22 cellular contexts compared by ENCODE assay signal in the genomic region with DNA sequence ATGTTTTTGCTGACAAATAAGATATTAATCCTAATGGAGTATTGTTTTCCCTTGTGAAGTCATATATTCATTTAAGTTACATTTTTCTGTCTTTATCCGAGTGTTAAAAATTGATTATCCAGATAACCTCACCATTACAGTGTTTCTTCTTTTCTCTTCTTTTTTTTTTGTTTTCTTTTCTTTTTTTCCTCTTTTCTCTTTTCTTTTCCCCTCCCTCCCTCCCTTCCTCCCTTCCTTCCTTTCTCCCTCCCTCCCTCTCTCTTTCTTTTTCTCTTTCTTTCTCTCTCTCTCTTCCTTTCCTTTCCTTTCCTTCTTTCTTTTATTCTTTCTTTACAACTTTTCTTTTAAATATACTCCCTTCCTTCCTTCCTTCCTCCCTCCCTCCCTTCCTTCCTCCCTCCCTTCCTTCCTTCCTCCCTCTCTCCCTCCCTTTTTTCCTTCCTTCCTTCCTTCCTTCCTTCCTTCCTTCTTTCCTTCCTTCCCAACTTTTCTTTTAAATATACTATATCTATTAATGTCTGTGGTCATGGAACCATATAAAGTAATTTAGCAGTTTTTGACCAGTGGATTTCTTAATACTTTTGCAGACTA. TPM values are rescaled to one million over a fixed set of nuclear protein-coding genes. Genes with fewer than 3 reads are reported as not detected.
DNase-seq lines count a peak whose midpoint lies in the region; ATAC-seq, FAIRE-seq and TF ChIP-seq lines count a peak whose summit lies in the region.
"Had no signal": no experiment of that assay in that cellular context is flagged by ENCODE, and none has a peak within 500 bp of the region (broad histone marks: within the 10 kb centered on the region; RNA-seq: fewer than 3 reads in every experiment).

No MANE protein-coding gene starts in this region.

- TF ChIP-seq POLR2A in K562 (conservative IDR thresholded peaks at IDR 0.05) (no peak), prostate gland (IDR thresholded peaks at IDR 0.05) (no peak)

- peaks cover 80% of the 10 kb centered on the region for H3K79me2 ChIP-seq in KMS-11 (ENCODE audit: insufficient read depth, low read depth)
- peaks cover 60% of the 10 kb centered on the region for H3K79me2 ChIP-seq in K562 (ENCODE audit: control insufficient read depth, insufficient read depth, low read length)

- CTCF ChIA-PET in CD4-positive, alpha-beta T cell (lab: Charles Lee): no interaction called here
- CTCF ChIA-PET in K562 (lab: Yijun Ruan, JAX; ENCODE audit: low intra/inter-chr PET ratio): no interaction called here

- peaks cover 35% of the 10 kb centered on the region for H3K4me1 Mint-ChIP-seq in CD4-positive, alpha-beta T cell (ENCODE audit: low read depth)
- H3K4me1 Mint-ChIP-seq in naive B cell: peaks cover 6 to 23% (median 15%) of the 10 kb centered on the region in 3 donors

- H3K4me3 Mint-ChIP-seq in CD4-positive, alpha-beta T cell: no peak overlapping the region
- H3K4me3 Mint-ChIP-seq in naive B cell: no peak overlapping the region
- H3K4me3 Mint-ChIP-seq: B cell; CD4-positive, CD25-positive, alpha-beta regulatory T cell; CD8-positive, alpha-beta memory T cell had no signal

- H4K20me1 ChIP-seq in KMS-11 (ENCODE audit: insufficient read depth) (no peaks in the 10 kb centered on the region), K562 (replicated peaks; ENCODE audit: control insufficient read depth, insufficient read depth, low read length) (no peaks in the 10 kb centered on the region)

- no TSS peak for BruUV-seq in K562 (replicated peaks; lab: Mats Ljungman, UMichigan)

- POLR2A ChIA-PET in CD4-positive, alpha-beta T cell (lab: Charles Lee): no interaction called here
- POLR2A ChIA-PET in K562 (lab: Yijun Ruan, JAX): no interaction called here

- in situ Hi-C loops in K562 (cut with MboI): no loop called here

- TF ChIP-seq RAD21 in K562 (CRISPR knock-in tag; conservative IDR thresholded peaks at IDR 0.05 in 1 of 2, IDR thresholded peaks at IDR 0.05 in 1 of 2): no peak

- no peak for TF ChIP-seq EP300 in K562 (IDR thresholded peaks at IDR 0.05; ENCODE audit: low read length)

- peaks cover 11% of the 10 kb centered on the region for H3K9me3 Mint-ChIP-seq in CD4-positive, alpha-beta T cell
- H3K9me3 Mint-ChIP-seq in naive B cell: peaks cover 0 to 6% (median 0%) of the 10 kb centered on the region in 7 donors

- H3K27me3 ChIP-seq in CD4-positive, alpha-beta T cell (ENCODE audit: control insufficient read depth, insufficient read depth, low read length): no peaks in the 10 kb centered on the region
- H3K27me3 ChIP-seq in KMS-11 (ENCODE audit: insufficient read depth, low read depth): no peaks in the 10 kb centered on the region
- no peaks in the 10 kb centered on the region for H3K27me3 ChIP-seq in K562 (ENCODE audit: control insufficient read depth in 2 of 2, insufficient read depth in 2 of 2, low read length in 2 of 2)
- no peaks in the 10 kb centered on the region for H3K27me3 ChIP-seq in prostate gland (replicated peaks; ENCODE audit: insufficient read depth)
- H3K27me3 ChIP-seq: BLaER1 had no signal

- H3K27ac Mint-ChIP-seq in CD4-positive, alpha-beta T cell: peak overlapping the region; percentile 12
- peak overlapping the region in 4 of 6 donors; percentile 75 to 89 (median 77) for H3K27ac Mint-ChIP-seq in naive B cell
- H3K27ac Mint-ChIP-seq: B cell had no signal

- H3K4me3 ChIP-seq in KMS-11 (IDR thresholded peaks at IDR 0.05; ENCODE audit: insufficient read depth, low read depth, low read length) (no peak overlapping the region), K562 (no peak overlapping the region), prostate gland (no peak overlapping the region)
- H3K4me3 ChIP-seq: BLaER1, GM12878, GM23248 had no signal

- H3K4me1 ChIP-seq in KMS-11 (ENCODE audit: low read depth, poor library complexity, severe bottlenecking): peaks cover 97% of the 10 kb centered on the region
- no peaks in the 10 kb centered on the region for H3K4me1 ChIP-seq in K562 (replicated peaks in 1 of 2; ENCODE audit: control insufficient read depth in 2 of 2, insufficient read depth in 2 of 2, low read length in 2 of 2)
- no peaks in the 10 kb centered on the region for H3K4me1 ChIP-seq in prostate gland (replicated peaks)

- TF ChIP-seq CTCF in CD4-positive, alpha-beta T cell (IDR thresholded peaks at IDR 0.05): no peak
- no peak for TF ChIP-seq CTCF in KMS-11 (conservative IDR thresholded peaks at IDR 0.05; ENCODE audit: low read depth, low read length)
- no peak for TF ChIP-seq CTCF in K562 (IDR thresholded peaks at IDR 0.05 in 2 of 3, conservative IDR thresholded peaks at IDR 0.05 in 1 of 3; ENCODE audit: insufficient read depth in 2 of 3, low read depth in 1 of 3, low read length in 3 of 3)
- TF ChIP-seq CTCF in prostate gland (IDR thresholded peaks at IDR 0.05): no peak

- 86% methylated on average over 1 of the region's 1 CpG for WGBS in K562 (ENCODE audit: insufficient coverage, low coverage, missing lambda C conversion rate)
- 91% methylated on average over 1 of the region's 1 CpG for WGBS in prostate gland

- H3K9me3 ChIP-seq in CD4-positive, alpha-beta T cell (ENCODE audit: control insufficient read depth, low read length): no peaks in the 10 kb centered on the region
- no peaks in the 10 kb centered on the region for H3K9me3 ChIP-seq in K562 (replicated peaks; ENCODE audit: control insufficient read depth, insufficient read depth, low read depth, low read length)
- H3K9me3 ChIP-seq in prostate gland: no peaks in the 10 kb centered on the region

- no peaks in the 10 kb centered on the region for H3K27me3 Mint-ChIP-seq in CD4-positive, alpha-beta T cell
- H3K27me3 Mint-ChIP-seq in naive B cell: no peaks in the 10 kb centered on the region
- H3K27me3 Mint-ChIP-seq: B cell; CD8-positive, alpha-beta memory T cell had no signal

- intact Hi-C loops in CD4-positive, alpha-beta T cell (cut with DNase I, micrococcal nuclease): no loop called here
- intact Hi-C loops in K562 (cut with micrococcal nuclease) (no loop called here), prostate gland (cut with DNase I) (no loop called here)

- H3K9ac ChIP-seq in KMS-11 (no peak overlapping the region), K562 (ENCODE audit: insufficient read depth in 1 of 2, low read depth in 2 of 2, low read length in 2 of 2) (no peak overlapping the region)
- H3K9ac ChIP-seq: BLaER1, GM23248 had no signal

- FAIRE-seq in K562 (lab: Jason Lieb, UNC): no peak
- FAIRE-seq: GM12878, H1 had no signal

- H3K27ac ChIP-seq in CD4-positive, alpha-beta T cell (ENCODE audit: low read depth, low read length): no peak overlapping the region
- peak overlapping the region; percentile 93 for H3K27ac ChIP-seq in KMS-11
- H3K27ac ChIP-seq in K562 (ENCODE audit: extremely low read depth, low read depth, low read length): no peak overlapping the region
- no peak overlapping the region for H3K27ac ChIP-seq in prostate gland
- H3K27ac ChIP-seq: BLaER1, C4-2B, GM23248 had no signal

- peaks cover 5% of the 10 kb centered on the region for H3K36me3 Mint-ChIP-seq in CD4-positive, alpha-beta T cell (ENCODE audit: low read depth)
- H3K36me3 Mint-ChIP-seq in naive B cell: no peaks in the 10 kb centered on the region
- H3K36me3 Mint-ChIP-seq: CD4-positive, CD25-positive, alpha-beta regulatory T cell; CD8-positive, alpha-beta memory T cell had no signal

- peak overlapping the region; percentile 85 for H3K4me2 ChIP-seq in KMS-11
- no peak overlapping the region for H3K4me2 ChIP-seq in K562 (ENCODE audit: insufficient read depth, low read length)
- H3K4me2 ChIP-seq: BLaER1 had no signal

- H2AFZ ChIP-seq in KMS-11 (ENCODE audit: low read depth) (no peak overlapping the region), K562 (ENCODE audit: low read depth, low read length) (no peak overlapping the region)
- H2AFZ ChIP-seq: GM23248 had no signal

- no peaks in the 10 kb centered on the region for H3K36me3 ChIP-seq in KMS-11 (ENCODE audit: insufficient read depth)
- no peaks in the 10 kb centered on the region for H3K36me3 ChIP-seq in K562 (ENCODE audit: control insufficient read depth, insufficient read depth, low read length)
- no peaks in the 10 kb centered on the region for H3K36me3 ChIP-seq in prostate gland

- no peak for DNase-seq in CD4-positive, alpha-beta T cell
- DNase-seq in K562 (ENCODE audit: extremely low read depth in 1 of 4, low spot score in 3 of 4) (no peak), naive B cell (no peak), NCI-H1092 treated with DMSO at 0.1 percent for 48 hours (lab: John Stamatoyannopoulos, UW) (no peak), prostate gland (ENCODE audit: low spot score) (no peak)
- DNase-seq in stimulated activated CD4-positive, alpha-beta T cell treated with anti-CD3 and anti-CD28 coated beads, Interleukin-4, amount 100 ng/mL, for 1 hour: no peak
- DNase-seq: CD4-positive, CD25-positive, alpha-beta regulatory T cell; CD8-positive, alpha-beta memory T cell; DMS 273 treated with DMSO at 0.1 percent for 48 hours; DMS79; EL; GDM1; GM23248; H7; HCEC 1CT had no signal

- ATAC-seq in CD4-positive, alpha-beta T cell (ENCODE audit: poor library complexity): no peak
- ATAC-seq in K562 (no peak), naive B cell (ENCODE audit: low read depth in 2 of 2) (no peak), GM21737 (IDR thresholded peaks at IDR 0.05; ENCODE audit: unreplicated experiment) (no peak)
- ATAC-seq: GM12878 had no signal

- H3K9me1 ChIP-seq in K562 (ENCODE audit: control insufficient read depth, insufficient read depth, low read length): no peaks in the 10 kb centered on the region

TF ChIP-seq in K562, 482 proteins besides CTCF, POLR2A, EP300 and RAD21 (continues in another document):
- TF ChIP-seq KDM2B (CRISPR knock-in tag; IDR thresholded peaks at IDR 0.05) (no peak), ZNF444 (CRISPR knock-in tag; IDR thresholded peaks at IDR 0.05) (no peak)

RNA-seq across cellular contexts. Expression of a gene that starts 40.9 kb away (rescaled TPM):
- total RNA-seq in CD4-positive, alpha-beta T cell: 10 to 100 TPM; 20.5 TPM
- total RNA-seq in K562 (2011; cell fraction: chromatin; rRNA removed; ENCODE audit: low replicate concordance): 18.2 and 24.0 TPM in 2 replicates
- total RNA-seq in K562 (2011; cell fraction: nucleolus; rRNA removed): 10.8 and 15.1 TPM in 2 replicates
- 16.6 and 32.3 TPM in 2 replicates for total RNA-seq in K562 (2011; cell fraction: nucleoplasm; rRNA removed)
- 58.2 and 81.2 TPM in 2 replicates for total RNA-seq in K562 (2014; rRNA removed)
- 70.4 and 81.0 TPM in 2 replicates for total RNA-seq in K562 (2014; rRNA removed; fragmentation: Illumina TruSeq; extraction: Trizol)
- total RNA-seq in K562 (2015; rRNA removed; fragmentation: Illumina TruSeq; extraction: Trizol): 67.4 and 69.6 TPM in 2 replicates
- total RNA-seq in K562 (2021): 74.3 and 78.0 TPM in 2 replicates
- polyA plus RNA-seq in K562 (2011; rRNA removed): 101 and 129 TPM in 2 replicates
- polyA plus RNA-seq in K562 (2011; cell fraction: cytosol; rRNA removed): 87.9 and 120 TPM in 2 replicates
- 55.8 and 84.4 TPM in 2 replicates for polyA plus RNA-seq in K562 (2011; cell fraction: nucleus; rRNA removed)
- 74.1 and 79.5 TPM in 2 replicates for polyA plus RNA-seq in K562 (2012)
- polyA plus RNA-seq in K562 (2014; fragmentation: Illumina TruSeq; extraction: Trizol): 141 and 173 TPM in 2 replicates
- 10 to 100 TPM; 84.8 to 97.1 TPM for polyA plus RNA-seq in K562 (2014; fragmentation: Nextera tagmentation; extraction: Ambion mirVana)
- 61.4 and 82.4 TPM in 2 replicates for polyA plus RNA-seq in K562 (2014; rRNA removed)
- polyA minus RNA-seq in K562 (2011; rRNA and poly(A)+ RNA removed): 40.5 and 50.1 TPM in 2 replicates
- 28.4 and 29.7 TPM in 2 replicates for polyA minus RNA-seq in K562 (2011; cell fraction: cytosol; rRNA and poly(A)+ RNA removed)
- 27.9 and 66.4 TPM in 2 replicates for polyA minus RNA-seq in K562 (2011; cell fraction: nucleus; rRNA and poly(A)+ RNA removed)
- 10 to 100 TPM; 40.9 to 82.5 (median 55.0) TPM for polyA plus RNA-seq in naive B cell (ENCODE audit: low read depth in 6 of 6)
- 100 to 1,000 TPM in 1 of 2 donors, 10 to 100 TPM in 1; 94.0 to 155 TPM for total RNA-seq in prostate gland
